In genomic region chr20:24929867-24930723, GRCh38 we compare ENCODE assay signal across 8 cellular contexts. TPM values are rescaled to one million over a fixed set of nuclear protein-coding genes. Genes with fewer than 3 reads are reported as not detected.
A peak's percentile ranks its signal among the peaks of the same experiment; 100 is the strongest.
DNase-seq lines count a peak whose midpoint lies in the region; TF ChIP-seq lines count a peak whose summit lies in the region.
"Not testable (repeated sequence)": the region's sequence is repeated elsewhere in the genome, so short reads cannot be mapped to it uniquely, and the experiment has no call there.

No MANE protein-coding gene starts in this region.

- peak; percentile 14 for TF ChIP-seq CTCF in choroid plexus epithelial cell (conservative IDR thresholded peaks at IDR 0.05; ENCODE audit: low read depth, low read length)
- not testable (repeated sequence) for TF ChIP-seq CTCF in kidney epithelial cell (IDR thresholded peaks at IDR 0.05; ENCODE audit: insufficient read depth, low read length, poor library complexity, severe bottlenecking); nephron (IDR thresholded peaks at IDR 0.05; ENCODE audit: unreplicated experiment in 3 of 3); transverse colon (IDR thresholded peaks at IDR 0.05)

- not testable (repeated sequence) for H3K27me3 Mint-ChIP-seq in activated CD4-positive, alpha-beta memory T cell treated with anti-CD3 and anti-CD28 coated beads, Interleukin-2, amount 10 ng/mL, durations not matched to agents 7 days and 5 days; nephron (ENCODE audit: low read depth)

- H3K4me3 Mint-ChIP-seq in activated CD4-positive, alpha-beta memory T cell treated with anti-CD3 and anti-CD28 coated beads, Interleukin-2, amount 10 ng/mL, durations not matched to agents 7 days and 5 days; nephron: not testable (repeated sequence)

- in situ Hi-C loops in transverse colon (cut with MboI; ENCODE audit: low pct_ligation_motif_present in 1 of 4, low pct_unique_long_range_greater_than_20kb in 1 of 4, low sequenced_read_pairs in 3 of 4): not testable (repeated sequence)

- H3K36me3 Mint-ChIP-seq in activated CD4-positive, alpha-beta memory T cell treated with anti-CD3 and anti-CD28 coated beads, Interleukin-2, amount 10 ng/mL, durations not matched to agents 7 days and 5 days (ENCODE audit: low read depth); nephron (ENCODE audit: low read depth): not testable (repeated sequence)

- peaks cover 3 to 11% (median 8%) of the 10 kb centered on the region in 4 donors for H3K4me1 ChIP-seq in transverse colon

- H3K9me3 ChIP-seq in transverse colon: not testable (repeated sequence)

- not testable (repeated sequence) for H3K36me3 ChIP-seq in kidney epithelial cell (ENCODE audit: control insufficient read depth, insufficient read depth, low read length); transverse colon

- TF ChIP-seq RAD21 in Ishikawa (IDR thresholded peaks at IDR 0.05; ENCODE audit: low read depth): peak; percentile 38

- H3K27me3 ChIP-seq in kidney epithelial cell (ENCODE audit: control insufficient read depth, insufficient read depth, low read length); transverse colon: not testable (repeated sequence)

- TF ChIP-seq POLR2A in transverse colon (IDR thresholded peaks at IDR 0.05): peak; percentile 28

- not testable (repeated sequence) for H3K9me3 Mint-ChIP-seq in activated CD4-positive, alpha-beta memory T cell treated with anti-CD3 and anti-CD28 coated beads, Interleukin-2, amount 10 ng/mL, durations not matched to agents 7 days and 5 days; nephron

- TF ChIP-seq EP300 in Ishikawa (IDR thresholded peaks at IDR 0.05; ENCODE audit: borderline replicate concordance): peak; percentile 64; the same call in 1 of the 2 replicates
- not testable (repeated sequence) for TF ChIP-seq EP300 in transverse colon (IDR thresholded peaks at IDR 0.05; ENCODE audit: low read depth)

- intact Hi-C loops in transverse colon (cut with DNase I; ENCODE audit: low total_unique reads): not testable (repeated sequence)

- POLR2A ChIA-PET in activated CD4-positive, alpha-beta memory T cell treated with anti-CD3 and anti-CD28 coated beads, Interleukin-2, amount 10 ng/mL, durations not matched to agents 7 days and 5 days (lab: Charles Lee): interaction anchor here (0.9 to 4.2 kb wide), 5 partner anchors 20 to 129 kb away, joined by 3 to 39 read pairs (median 6); partner anchors contain the start of gene CST7

- DNase-seq in COLO668 (lab: John Stamatoyannopoulos, UW; ENCODE audit: unreplicated experiment) (peak; percentile 71), NCI-H510A (lab: John Stamatoyannopoulos, UW) (peak; percentile 97), kidney epithelial cell (ENCODE audit: low read depth) (peak; percentile 4), transverse colon (peak; percentile 70)
- peak; percentile 11 for DNase-seq in activated CD4-positive, alpha-beta memory T cell treated with anti-CD3 and anti-CD28 coated beads, Interleukin-2, amount 10 ng/mL, durations not matched to agents 7 days and 5 days
- not testable (repeated sequence) for DNase-seq in choroid plexus epithelial cell (ENCODE audit: low read depth)

- peak overlapping the region; percentile 69 to 81 (median 76) for H3K27ac ChIP-seq in transverse colon

- not testable (repeated sequence) for H3K4me3 ChIP-seq in choroid plexus epithelial cell (ENCODE audit: low read depth, low read length); kidney epithelial cell (ENCODE audit: low read depth, low read length)
- peak overlapping the region in 3 of 4 donors; percentile 25 to 41 (median 31) for H3K4me3 ChIP-seq in transverse colon

- peaks cover 29% of the 10 kb centered on the region for H3K4me1 Mint-ChIP-seq in activated CD4-positive, alpha-beta memory T cell treated with anti-CD3 and anti-CD28 coated beads, Interleukin-2, amount 10 ng/mL, durations not matched to agents 7 days and 5 days
- H3K4me1 Mint-ChIP-seq in nephron: not testable (repeated sequence)

- CTCF ChIA-PET in activated CD4-positive, alpha-beta memory T cell treated with anti-CD3 and anti-CD28 coated beads, Interleukin-2, amount 10 ng/mL, durations not matched to agents 7 days and 5 days (lab: Charles Lee): interaction anchor here (0.8 to 3.4 kb wide), 13 partner anchors 10 to 290 kb away, joined by 3 to 23 read pairs (median 4); partner anchors contain the start of gene CST7

- 44% methylated on average over 13 of the region's 13 CpGs; no CpG with 5 or more reads in 1 of the 2 donors for WGBS in transverse colon (ENCODE audit: low coverage in 1 of 2), 2 donors

- not testable (repeated sequence) for H3K27ac Mint-ChIP-seq in activated CD4-positive, alpha-beta memory T cell treated with anti-CD3 and anti-CD28 coated beads, Interleukin-2, amount 10 ng/mL, durations not matched to agents 7 days and 5 days
- H3K27ac Mint-ChIP-seq in nephron: peak overlapping the region; percentile 75 to 90 (median 75)

TF ChIP-seq in Ishikawa, 13 proteins besides CTCF, POLR2A, EP300 and RAD21:
- TF ChIP-seq FOXM1 (IDR thresholded peaks at IDR 0.05; ENCODE audit: borderline replicate concordance, low read depth) (0 out of 2 replicates have a peak, but pooled peaks have one; percentile 48), CEBPB (IDR thresholded peaks at IDR 0.05) (peak; percentile 65; the same call in 1 of the 2 replicates), TEAD4 (IDR thresholded peaks at IDR 0.05) (peak; percentile 66), TCF12 (IDR thresholded peaks at IDR 0.05; ENCODE audit: low read depth) (peak; percentile 71), NFIC (IDR thresholded peaks at IDR 0.05) (peak; percentile 95), CREB1 (IDR thresholded peaks at IDR 0.05; ENCODE audit: low read depth) (peak; percentile 44; the same call in 1 of the 2 replicates), ZBTB7A (IDR thresholded peaks at IDR 0.05; ENCODE audit: low read depth) (peak; percentile 42; the same call in 1 of the 2 replicates)
- TF ChIP-seq, protein P1, sequence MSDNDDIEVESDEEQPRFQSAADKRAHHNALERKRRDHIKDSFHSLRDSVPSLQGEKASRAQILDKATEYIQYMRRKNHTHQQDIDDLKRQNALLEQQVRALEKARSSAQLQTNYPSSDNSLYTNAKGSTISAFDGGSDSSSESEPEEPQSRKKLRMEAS (IDR thresholded peaks at IDR 0.05): peak; percentile 48

RNA-seq across cellular contexts. Expression of gene CST7, which starts 19.0 kb away (rescaled TPM):
- 100 to 1,000 TPM; 178 to 182 TPM for total RNA-seq in activated CD4-positive, alpha-beta memory T cell treated with anti-CD3 and anti-CD28 coated beads, Interleukin-2, amount 10 ng/mL, durations not matched to agents 7 days and 5 days
- total RNA-seq in kidney epithelial cell: not detected in 2 replicates
- 1 to 10 TPM in 2 of 4 donors, not detected in 2; 3.2 to 3.3 TPM for total RNA-seq in transverse colon

Comparison
In these comparisons a context has a peak if more than half of its experiments do, and no peak if none do; other contexts are left out.
1. RNA of gene CST7, which starts 19.0 kb away (total RNA-seq): 178 to 182 TPM in activated CD4-positive, alpha-beta memory T cell treated with anti-CD3 and anti-CD28 coated beads, Interleukin-2, amount 10 ng/mL, durations not matched to agents 7 days and 5 days; 3.2 to 3.3 TPM in transverse colon and not detected in kidney epithelial cell; every median in the first group is over 10 times any median in the second.